1 cellular context compared by ENCODE assay signal in genomic region chr2:24399434-24400206, GRCh38.
TF ChIP-seq lines count a peak whose summit lies in the region.

No MANE protein-coding gene starts in this region.

TF ChIP-seq in HepG2, 621 proteins besides CTCF, POLR2A, EP300 and RAD21 (continued from another document):
- TF ChIP-seq, protein P1, sequence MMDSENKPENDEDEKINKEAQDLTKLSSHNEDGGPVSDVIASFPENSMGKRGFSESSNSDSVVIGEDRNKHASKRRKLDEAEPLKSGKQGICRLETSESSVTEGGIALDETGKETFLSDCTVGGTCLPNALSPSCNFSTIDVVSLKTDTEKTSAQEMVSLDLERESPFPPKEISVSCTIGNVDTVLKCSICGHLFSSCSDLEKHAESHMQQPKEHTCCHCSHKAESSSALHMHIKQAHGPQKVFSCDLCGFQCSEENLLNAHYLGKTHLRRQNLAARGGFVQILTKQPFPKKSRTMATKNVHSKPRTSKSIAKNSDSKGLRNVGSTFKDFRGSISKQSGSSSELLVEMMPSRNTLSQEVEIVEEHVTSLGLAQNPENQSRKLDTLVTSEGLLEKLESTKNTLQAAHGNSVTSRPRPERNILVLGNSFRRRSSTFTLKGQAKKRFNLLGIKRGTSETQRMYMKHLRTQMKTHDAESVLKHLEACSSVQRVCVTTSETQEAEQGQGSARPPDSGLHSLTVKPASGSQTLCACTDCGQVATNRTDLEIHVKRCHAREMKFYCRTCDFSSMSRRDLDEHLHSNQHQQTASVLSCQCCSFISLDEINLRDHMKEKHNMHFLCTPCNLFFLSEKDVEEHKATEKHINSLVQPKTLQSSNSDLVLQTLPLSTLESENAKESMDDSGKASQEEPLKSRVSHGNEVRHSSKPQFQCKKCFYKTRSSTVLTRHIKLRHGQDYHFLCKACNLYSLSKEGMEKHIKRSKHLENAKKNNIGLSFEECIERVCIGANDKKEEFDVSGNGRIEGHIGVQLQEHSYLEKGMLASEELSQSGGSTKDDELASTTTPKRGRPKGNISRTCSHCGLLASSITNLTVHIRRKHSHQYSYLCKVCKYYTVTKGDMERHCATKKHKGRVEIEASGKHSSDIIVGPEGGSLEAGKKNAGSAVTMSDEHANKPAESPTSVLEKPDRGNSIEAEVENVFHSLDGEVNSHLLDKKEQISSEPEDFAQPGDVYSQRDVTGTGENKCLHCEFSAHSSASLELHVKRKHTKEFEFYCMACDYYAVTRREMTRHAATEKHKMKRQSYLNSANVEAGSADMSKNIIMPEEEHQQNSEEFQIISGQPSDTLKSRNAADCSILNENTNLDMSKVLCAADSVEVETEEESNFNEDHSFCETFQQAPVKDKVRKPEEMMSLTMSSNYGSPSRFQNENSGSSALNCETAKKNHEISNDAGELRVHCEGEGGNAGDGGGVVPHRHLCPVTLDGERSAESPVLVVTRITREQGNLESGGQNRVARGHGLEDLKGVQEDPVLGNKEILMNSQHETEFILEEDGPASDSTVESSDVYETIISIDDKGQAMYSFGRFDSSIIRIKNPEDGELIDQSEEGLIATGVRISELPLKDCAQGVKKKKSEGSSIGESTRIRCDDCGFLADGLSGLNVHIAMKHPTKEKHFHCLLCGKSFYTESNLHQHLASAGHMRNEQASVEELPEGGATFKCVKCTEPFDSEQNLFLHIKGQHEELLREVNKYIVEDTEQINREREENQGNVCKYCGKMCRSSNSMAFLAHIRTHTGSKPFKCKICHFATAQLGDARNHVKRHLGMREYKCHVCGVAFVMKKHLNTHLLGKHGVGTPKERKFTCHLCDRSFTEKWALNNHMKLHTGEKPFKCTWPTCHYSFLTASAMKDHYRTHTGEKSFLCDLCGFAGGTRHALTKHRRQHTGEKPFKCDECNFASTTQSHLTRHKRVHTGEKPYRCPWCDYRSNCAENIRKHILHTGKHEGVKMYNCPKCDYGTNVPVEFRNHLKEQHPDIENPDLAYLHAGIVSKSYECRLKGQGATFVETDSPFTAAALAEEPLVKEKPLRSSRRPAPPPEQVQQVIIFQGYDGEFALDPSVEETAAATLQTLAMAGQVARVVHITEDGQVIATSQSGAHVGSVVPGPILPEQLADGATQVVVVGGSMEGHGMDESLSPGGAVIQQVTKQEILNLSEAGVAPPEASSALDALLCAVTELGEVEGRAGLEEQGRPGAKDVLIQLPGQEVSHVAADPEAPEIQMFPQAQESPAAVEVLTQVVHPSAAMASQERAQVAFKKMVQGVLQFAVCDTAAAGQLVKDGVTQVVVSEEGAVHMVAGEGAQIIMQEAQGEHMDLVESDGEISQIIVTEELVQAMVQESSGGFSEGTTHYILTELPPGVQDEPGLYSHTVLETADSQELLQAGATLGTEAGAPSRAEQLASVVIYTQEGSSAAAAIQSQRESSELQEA (CRISPR knock-in tag; IDR thresholded peaks at IDR 0.05; ENCODE audit: not compliant biosample characterization), result no peak
- TF ChIP-seq ZNF282 (IDR thresholded peaks at IDR 0.05; ENCODE audit: partially characterized antibody) (no peak), TARDBP (CRISPR knock-in tag; IDR thresholded peaks at IDR 0.05) (no peak), HOXA3 (CRISPR knock-in tag; IDR thresholded peaks at IDR 0.05) (peak; percentile 62), ZSCAN22 (CRISPR knock-in tag; IDR thresholded peaks at IDR 0.05) (0 out of 2 replicates have a peak, but pooled peaks have one; percentile 84), NCOR1 (IDR thresholded peaks at IDR 0.05; ENCODE audit: borderline replicate concordance, low read length) (no peak), HINFP (CRISPR knock-in tag; IDR thresholded peaks at IDR 0.05; ENCODE audit: low read depth) (no peak), BCL3 (CRISPR knock-in tag; IDR thresholded peaks at IDR 0.05) (no peak), NFIB (CRISPR knock-in tag; IDR thresholded peaks at IDR 0.05; ENCODE audit: borderline replicate concordance) (no peak), ZNF335 (CRISPR knock-in tag; IDR thresholded peaks at IDR 0.05) (peak; percentile 61), MLLT10 (CRISPR knock-in tag; IDR thresholded peaks at IDR 0.05) (no peak), NR0B2 (CRISPR knock-in tag; IDR thresholded peaks at IDR 0.05) (no peak), ZSCAN30 (CRISPR knock-in tag; IDR thresholded peaks at IDR 0.05) (no peak), HDAC6 (IDR thresholded peaks at IDR 0.05; ENCODE audit: low read depth, low read length) (no peak), STAT5B (CRISPR knock-in tag; IDR thresholded peaks at IDR 0.05) (no peak), FOXM1 (CRISPR knock-in tag; IDR thresholded peaks at IDR 0.05) (no peak)
- TF ChIP-seq, protein P2, sequence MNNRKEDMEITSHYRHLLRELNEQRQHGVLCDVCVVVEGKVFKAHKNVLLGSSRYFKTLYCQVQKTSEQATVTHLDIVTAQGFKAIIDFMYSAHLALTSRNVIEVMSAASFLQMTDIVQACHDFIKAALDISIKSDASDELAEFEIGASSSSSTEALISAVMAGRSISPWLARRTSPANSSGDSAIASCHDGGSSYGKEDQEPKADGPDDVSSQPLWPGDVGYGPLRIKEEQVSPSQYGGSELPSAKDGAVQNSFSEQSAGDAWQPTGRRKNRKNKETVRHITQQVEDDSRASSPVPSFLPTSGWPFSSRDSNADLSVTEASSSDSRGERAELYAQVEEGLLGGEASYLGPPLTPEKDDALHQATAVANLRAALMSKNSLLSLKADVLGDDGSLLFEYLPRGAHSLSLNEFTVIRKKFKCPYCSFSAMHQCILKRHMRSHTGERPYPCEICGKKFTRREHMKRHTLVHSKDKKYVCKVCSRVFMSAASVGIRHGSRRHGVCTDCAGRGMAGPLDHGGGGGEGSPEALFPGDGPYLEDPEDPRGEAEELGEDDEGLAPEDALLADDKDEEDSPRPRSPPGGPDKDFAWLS (CRISPR knock-in tag; IDR thresholded peaks at IDR 0.05; ENCODE audit: borderline replicate concordance), result 0 out of 2 replicates have a peak, but pooled peaks have one; percentile 19
